In genomic region chr4:2076908-2077534, GRCh38 we compare ENCODE assay signal across 25 cellular contexts. TPM values are rescaled to one million over a fixed set of nuclear protein-coding genes. Genes with fewer than 3 reads are reported as not detected.
A peak's percentile ranks its signal among the peaks of the same experiment; 100 is the strongest.
DNase-seq lines count a peak whose midpoint lies in the region; ATAC-seq and TF ChIP-seq lines count a peak whose summit lies in the region.
"Had no signal": no experiment of that assay in that cellular context is flagged by ENCODE, and none has a peak within 500 bp of the region (broad histone marks: within the 10 kb centered on the region; RNA-seq: fewer than 3 reads in every experiment).

No MANE protein-coding gene starts in this region.

- peaks cover 0 to 20% (median 0%) of the 10 kb centered on the region in 11 experiments; a peak in 2 of 22 replicates for H4K20me1 ChIP-seq in BLaER1 treated with 17β-estradiol and CSF1 and Interleukin-3, amounts not matched to agents 10 nM and 100 nM
- H4K20me1 ChIP-seq in neural progenitor cell (ENCODE audit: low read depth) (no peaks in the 10 kb centered on the region), MM.1S (ENCODE audit: insufficient read depth, low read length) (no peaks in the 10 kb centered on the region)

- peak overlapping the region; percentile 27 to 91 (median 73); a peak in 21 of 22 replicates for H3K4me2 ChIP-seq in BLaER1 treated with 17β-estradiol and CSF1 and Interleukin-3, amounts not matched to agents 10 nM and 100 nM
- no peak overlapping the region for H3K4me2 ChIP-seq in neural progenitor cell
- H3K4me2 ChIP-seq in MM.1S (ENCODE audit: low read depth, low read length), result no peak overlapping the region
- H3K4me2 ChIP-seq: KMS-11, PC-9 had no signal

- H3K9me3 Mint-ChIP-seq in endothelial cell (ENCODE audit: unreplicated experiment), result no peaks in the 10 kb centered on the region
- no peaks in the 10 kb centered on the region for H3K9me3 Mint-ChIP-seq in neural progenitor cell
- no peaks in the 10 kb centered on the region for H3K9me3 Mint-ChIP-seq in naive thymus-derived CD4-positive, alpha-beta T cell
- H3K9me3 Mint-ChIP-seq: activated T-cell treated with anti-CD3 and anti-CD28 coated beads, Interleukin-2, amount 50 U/mL, for 24 hours; central memory CD8-positive, alpha-beta T cell; stimulated activated memory B cell treated with anti-CD40 and anti-IgM and Interleukin-4, amounts not matched to agents 10 μg/mL and 1 μg/mL and 100 μg/mL, for 72 hours had no signal

- H2AFZ ChIP-seq in neural progenitor cell (replicated peaks) (no peak overlapping the region), MM.1S (ENCODE audit: low read length) (no peak overlapping the region)
- H2AFZ ChIP-seq: PC-9 had no signal

- POLR2A ChIA-PET in naive thymus-derived CD4-positive, alpha-beta T cell (lab: Charles Lee), result no interaction called here

- H3K4me3 Mint-ChIP-seq in endothelial cell (ENCODE audit: unreplicated experiment) (no peak overlapping the region), neural progenitor cell (no peak overlapping the region)
- no peak overlapping the region for H3K4me3 Mint-ChIP-seq in naive thymus-derived CD4-positive, alpha-beta T cell
- H3K4me3 Mint-ChIP-seq: activated T-cell treated with anti-CD3 and anti-CD28 coated beads, Interleukin-2, amount 50 U/mL, for 24 hours; central memory CD8-positive, alpha-beta T cell; stimulated activated memory B cell treated with anti-CD40 and anti-IgM and Interleukin-4, amounts not matched to agents 10 μg/mL and 1 μg/mL and 100 μg/mL, for 72 hours had no signal

- no peaks in the 10 kb centered on the region for H3K9me3 ChIP-seq in BLaER1 treated with 17β-estradiol and CSF1 and Interleukin-3, amounts not matched to agents 10 nM and 100 nM (replicated peaks in 1 of 11)
- no peaks in the 10 kb centered on the region for H3K9me3 ChIP-seq in neural progenitor cell (ENCODE audit: low read depth)
- H3K9me3 ChIP-seq in naive thymus-derived CD4-positive, alpha-beta T cell (ENCODE audit: control insufficient read depth in 2 of 3, low read length in 3 of 3), result no peaks in the 10 kb centered on the region
- no peaks in the 10 kb centered on the region for H3K9me3 ChIP-seq in MM.1S (replicated peaks; ENCODE audit: insufficient read depth, low read length)

- no peaks in the 10 kb centered on the region for H3K4me1 Mint-ChIP-seq in endothelial cell (ENCODE audit: unreplicated experiment)
- H3K4me1 Mint-ChIP-seq in neural progenitor cell, result peaks cover 25% of the 10 kb centered on the region
- no peaks in the 10 kb centered on the region for H3K4me1 Mint-ChIP-seq in naive thymus-derived CD4-positive, alpha-beta T cell
- H3K4me1 Mint-ChIP-seq: central memory CD8-positive, alpha-beta T cell; stimulated activated memory B cell treated with anti-CD40 and anti-IgM and Interleukin-4, amounts not matched to agents 10 μg/mL and 1 μg/mL and 100 μg/mL, for 72 hours had no signal

- CTCF ChIA-PET in naive thymus-derived CD4-positive, alpha-beta T cell (lab: Charles Lee), result no interaction called here

- peak overlapping the region in 7 of 11 experiments; percentile 23 to 78 (median 57); a peak in 12 of 22 replicates for H3K27ac ChIP-seq in BLaER1 treated with 17β-estradiol and CSF1 and Interleukin-3, amounts not matched to agents 10 nM and 100 nM
- H3K27ac ChIP-seq in neural progenitor cell, result no peak overlapping the region
- no peak overlapping the region for H3K27ac ChIP-seq in naive thymus-derived CD4-positive, alpha-beta T cell (ENCODE audit: low read depth, low read length)
- H3K27ac ChIP-seq in MM.1S (ENCODE audit: low read length), result no peak overlapping the region
- H3K27ac ChIP-seq: KMS-11, PC-9 had no signal

- peak overlapping the region in 8 of 11 experiments; percentile 7 to 69 (median 48); a peak in 13 of 22 replicates for H3K9ac ChIP-seq in BLaER1 treated with 17β-estradiol and CSF1 and Interleukin-3, amounts not matched to agents 10 nM and 100 nM
- H3K9ac ChIP-seq in neural progenitor cell (no peak overlapping the region), MM.1S (ENCODE audit: low read length) (no peak overlapping the region)
- H3K9ac ChIP-seq: KMS-11 had no signal

- ATAC-seq in naive thymus-derived CD4-positive, alpha-beta T cell, result no peak
- ATAC-seq in HG03342 (IDR thresholded peaks at IDR 0.05; ENCODE audit: unreplicated experiment), result no peak
- ATAC-seq: left cardiac atrium; stimulated activated memory B cell treated with anti-CD40 and anti-IgM and Interleukin-4, amounts not matched to agents 10 μg/mL and 1 μg/mL and 100 μg/mL, for 72 hours had no signal

- H3K4me1 ChIP-seq in BLaER1 treated with 17β-estradiol and CSF1 and Interleukin-3, amounts not matched to agents 10 nM and 100 nM, result peaks cover 25 to 83% (median 57%) of the 10 kb centered on the region in 10 experiments
- H3K4me1 ChIP-seq in neural progenitor cell (peaks cover under 1% of the 10 kb centered on the region), MM.1S (ENCODE audit: low read length) (no peaks in the 10 kb centered on the region)
- H3K4me1 ChIP-seq in naive thymus-derived CD4-positive, alpha-beta T cell (ENCODE audit: control insufficient read depth in 2 of 2, insufficient read depth in 2 of 2, low read length in 2 of 2), result no peaks in the 10 kb centered on the region

- H3K27ac Mint-ChIP-seq in endothelial cell (ENCODE audit: unreplicated experiment) (no peak overlapping the region), neural progenitor cell (peak overlapping the region; percentile 89)
- H3K27ac Mint-ChIP-seq in naive thymus-derived CD4-positive, alpha-beta T cell, result no peak overlapping the region
- H3K27ac Mint-ChIP-seq: activated T-cell treated with anti-CD3 and anti-CD28 coated beads, Interleukin-2, amount 50 U/mL, for 24 hours; stimulated activated memory B cell treated with anti-CD40 and anti-IgM and Interleukin-4, amounts not matched to agents 10 μg/mL and 1 μg/mL and 100 μg/mL, for 72 hours had no signal

- peaks cover 0 to 12% (median 0%) of the 10 kb centered on the region in 11 experiments; a peak in 2 of 22 replicates for H3K27me3 ChIP-seq in BLaER1 treated with 17β-estradiol and CSF1 and Interleukin-3, amounts not matched to agents 10 nM and 100 nM
- H3K27me3 ChIP-seq in neural progenitor cell (no peaks in the 10 kb centered on the region), MM.1S (replicated peaks; ENCODE audit: insufficient read depth, low read length) (no peaks in the 10 kb centered on the region)
- no peaks in the 10 kb centered on the region for H3K27me3 ChIP-seq in naive thymus-derived CD4-positive, alpha-beta T cell (ENCODE audit: control insufficient read depth in 2 of 2, insufficient read depth in 2 of 2, low read length in 2 of 2)
- H3K27me3 ChIP-seq: dorsolateral prefrontal cortex had no signal

- H3K36me3 ChIP-seq in BLaER1 treated with 17β-estradiol and CSF1 and Interleukin-3, amounts not matched to agents 10 nM and 100 nM, result no peaks in the 10 kb centered on the region
- no peaks in the 10 kb centered on the region for H3K36me3 ChIP-seq in neural progenitor cell
- H3K36me3 ChIP-seq in naive thymus-derived CD4-positive, alpha-beta T cell (ENCODE audit: control insufficient read depth in 2 of 3, insufficient read depth in 3 of 3, low read length in 3 of 3), result no peaks in the 10 kb centered on the region
- H3K36me3 ChIP-seq in MM.1S (replicated peaks; ENCODE audit: insufficient read depth, low read length), result no peaks in the 10 kb centered on the region

- no peaks in the 10 kb centered on the region for H3K27me3 Mint-ChIP-seq in endothelial cell (ENCODE audit: unreplicated experiment)
- H3K27me3 Mint-ChIP-seq in neural progenitor cell (ENCODE audit: insufficient read depth, low read depth), result peaks cover 11% of the 10 kb centered on the region
- no peaks in the 10 kb centered on the region for H3K27me3 Mint-ChIP-seq in naive thymus-derived CD4-positive, alpha-beta T cell
- H3K27me3 Mint-ChIP-seq: activated T-cell treated with anti-CD3 and anti-CD28 coated beads, Interleukin-2, amount 50 U/mL, for 24 hours; central memory CD8-positive, alpha-beta T cell had no signal

- H3K36me3 Mint-ChIP-seq in endothelial cell (ENCODE audit: low read depth, unreplicated experiment) (peaks cover 3% of the 10 kb centered on the region), neural progenitor cell (no peaks in the 10 kb centered on the region)
- no peaks in the 10 kb centered on the region for H3K36me3 Mint-ChIP-seq in naive thymus-derived CD4-positive, alpha-beta T cell
- H3K36me3 Mint-ChIP-seq: stimulated activated memory B cell treated with anti-CD40 and anti-IgM and Interleukin-4, amounts not matched to agents 10 μg/mL and 1 μg/mL and 100 μg/mL, for 72 hours had no signal

- intact Hi-C loops in naive thymus-derived CD4-positive, alpha-beta T cell (cut with micrococcal nuclease), result no loop called here

- H3K79me2 ChIP-seq in neural progenitor cell (ENCODE audit: low read depth) (no peaks in the 10 kb centered on the region), MM.1S (ENCODE audit: low read length) (no peaks in the 10 kb centered on the region)

- H3K4me3 ChIP-seq in BLaER1 treated with 17β-estradiol and CSF1 and Interleukin-3, amounts not matched to agents 10 nM and 100 nM, result no peak overlapping the region
- H3K4me3 ChIP-seq in neural progenitor cell, result no peak overlapping the region
- H3K4me3 ChIP-seq in naive thymus-derived CD4-positive, alpha-beta T cell (ENCODE audit: low read length), result no peak overlapping the region
- no peak overlapping the region for H3K4me3 ChIP-seq in MM.1S (ENCODE audit: low read length)
- H3K4me3 ChIP-seq: dorsolateral prefrontal cortex, PC-9 had no signal

- H3F3A ChIP-seq in neural progenitor cell (ENCODE audit: low read depth), result no peaks in the 10 kb centered on the region
- H3F3A ChIP-seq in MM.1S (ENCODE audit: insufficient read depth, low read length), result no peaks in the 10 kb centered on the region

- no peaks in the 10 kb centered on the region for H3K9me2 ChIP-seq in MM.1S (replicated peaks; ENCODE audit: insufficient read depth, low read length)

- TF ChIP-seq CTCF in endothelial cell (IDR thresholded peaks at IDR 0.05; ENCODE audit: unreplicated experiment) (no peak), neural progenitor cell (IDR thresholded peaks at IDR 0.05) (no peak), MM.1S (IDR thresholded peaks at IDR 0.05; ENCODE audit: low read length) (no peak)

- peak; percentile 25 for DNase-seq in HT-29 (ENCODE audit: low spot score)
- DNase-seq in endothelial cell (ENCODE audit: low spot score), result peak; percentile 2
- DNase-seq in neural progenitor cell (ENCODE audit: low spot score), result no peak
- no peak for DNase-seq in naive thymus-derived CD4-positive, alpha-beta T cell
- no peak for DNase-seq in EL
- DNase-seq in MM.1S, result no peak
- DNase-seq: ACHN; activated CD4-positive, alpha-beta T cell treated with anti-CD3 and anti-CD28 coated beads for 4 hours; activated CD8-positive, alpha-beta memory T cell treated with anti-CD3 and anti-CD28 coated beads for 24 hours; activated naive CD4-positive, alpha-beta T cell treated with anti-CD3 and anti-CD28 coated beads, Interleukin-2, amount 50 U/mL, for 16 hours; activated T-cell treated with anti-CD3 and anti-CD28 coated beads, Interleukin-2, amount 50 U/mL, for 24 hours; C1 segment of cervical spinal cord; Calu3; left cardiac atrium; NCI-H146; NCI-H446 treated with DMSO at 0.1 percent for 48 hours; PC-9; SIG-M5; stimulated activated CD4-positive, alpha-beta T cell treated with anti-CD3 and anti-CD28 coated beads, Interleukin-4, amount 100 ng/mL, for 1 hour had no signal

RNA-seq across cellular contexts. Expression of gene NAT8L, which starts 17.9 kb away (rescaled TPM):
- total RNA-seq in HT-29 (2014; rRNA removed; shearing (Covaris generic)), result 0.08 TPM in 1 of 2 replicates, not detected in the other
- 0.36 TPM for total RNA-seq in endothelial cell (ENCODE audit: unreplicated experiment)
- 0.62 and 3.4 TPM in 2 replicates for total RNA-seq in neural progenitor cell (ENCODE audit: low replicate concordance)
- 1 to 10 TPM in 1 of 5 experiments, under 1 TPM in 2, not detected in 2; 0.11 to 7.2 (median 0.24) TPM for total RNA-seq in naive thymus-derived CD4-positive, alpha-beta T cell
- not detected for polyA plus RNA-seq in naive thymus-derived CD4-positive, alpha-beta T cell

Comparison
In these comparisons a context has a peak if more than half of its experiments do, and no peak if none do; other contexts are left out.
1. H3K27ac ChIP-seq: peak in BLaER1 treated with 17β-estradiol and CSF1 and Interleukin-3, amounts not matched to agents 10 nM and 100 nM (7 of 11); none in neural progenitor cell (single experiment), naive thymus-derived CD4-positive, alpha-beta T cell (single experiment) and MM.1S (single experiment).
2. H3K4me2 ChIP-seq: peak in BLaER1 treated with 17β-estradiol and CSF1 and Interleukin-3, amounts not matched to agents 10 nM and 100 nM (11 of 11); none in neural progenitor cell (single experiment) and MM.1S (single experiment).
3. H3K9ac ChIP-seq: peak in BLaER1 treated with 17β-estradiol and CSF1 and Interleukin-3, amounts not matched to agents 10 nM and 100 nM (8 of 11); none in neural progenitor cell (single experiment) and MM.1S (single experiment).
4. DNase-seq: peak in HT-29 (single experiment) and endothelial cell (single experiment); none in neural progenitor cell (single experiment), naive thymus-derived CD4-positive, alpha-beta T cell (0 of 9), EL (single experiment) and MM.1S (single experiment).